In genomic region chr19:10379880-10380310, GRCh38 we compare ENCODE assay signal across 8 cellular contexts. TPM values are rescaled to one million over a fixed set of nuclear protein-coding genes. Genes with fewer than 3 reads are reported as not detected.
DNase-seq lines count a peak whose midpoint lies in the region; ATAC-seq and TF ChIP-seq lines count a peak whose summit lies in the region.

No MANE protein-coding gene starts in this region.

- H3K4me2 ChIP-seq in IMR-90 (ENCODE audit: low read depth, low read length), result peak overlapping the region; percentile 86

- H2BK15ac ChIP-seq in IMR-90 (ENCODE audit: low read depth, low read length), result no peak overlapping the region

- TF ChIP-seq CTCF in CD14-positive monocyte (IDR thresholded peaks at IDR 0.05) (no peak), IMR-90 (conservative IDR thresholded peaks at IDR 0.05; ENCODE audit: low read depth, low read length) (no peak)

- H4K91ac ChIP-seq in IMR-90 (ENCODE audit: insufficient read depth, low read depth, low read length), result peak overlapping the region; percentile 67

- H3K9me3 ChIP-seq in IMR-90 (ENCODE audit: control insufficient read depth, insufficient read depth, low read length), result no peaks in the 10 kb centered on the region

- peak overlapping the region; percentile 96 for H3K23ac ChIP-seq in IMR-90 (ENCODE audit: low read depth, low read length)

- BruUV-seq in IMR-90 (replicated peaks; lab: Mats Ljungman, UMichigan), result no TSS peak

- POLR2A ChIA-PET in IMR-90 (lab: Charles Lee; ENCODE audit: unreplicated experiment), result no interaction called here

- no peaks in the 10 kb centered on the region for H4K20me1 ChIP-seq in IMR-90 (ENCODE audit: insufficient read depth, low read length)

- peak overlapping the region; percentile 30 for H4K5ac ChIP-seq in IMR-90 (ENCODE audit: low read depth, low read length)

- intact Hi-C loops in CD14-positive monocyte (cut with micrococcal nuclease), result loop anchor here in 1 of 2 donors (2.0 to 5.0 kb wide), 2 partner anchors 33 to 109 kb away; partner anchors contain the start of gene ICAM1
- intact Hi-C loops in IMR-90 (cut with micrococcal nuclease), result no loop called here

- CTCF ChIA-PET in IMR-90 (lab: Yijun Ruan, JAX), result interaction anchor here (0.6 to 1.8 kb wide), 4 partner anchors 9 to 96 kb away, joined by 3 to 4 read pairs (median 4); no protein-coding TSS in a partner anchor

- H3K56ac ChIP-seq in IMR-90 (ENCODE audit: extremely low read depth, insufficient read depth, low read length), result peak overlapping the region; percentile 72

- H2BK120ac ChIP-seq in IMR-90 (ENCODE audit: low read depth, low read length), result no peak overlapping the region; the same call in 1 of the 2 replicates

- dilution Hi-C loops in IMR-90 (cut with HindIII; ENCODE audit: low sequenced_read_pairs, unreplicated experiment), result no loop called here

- H3K4me3 ChIP-seq in IMR-90 (ENCODE audit: insufficient read depth, low read depth, low read length), result peak overlapping the region; percentile 65

- H2BK20ac ChIP-seq in IMR-90 (ENCODE audit: low read depth, low read length), result no peak overlapping the region; the same call in 1 of the 2 replicates

- WGBS in IMR-90 (ENCODE audit: extremely low coverage in 2 of 2, insufficient read length in 1 of 2), 2 experiments, result no CpG with 5 or more reads among the region's 9 CpGs

- peak overlapping the region; percentile 63 for H3K27ac ChIP-seq in IMR-90 (ENCODE audit: insufficient read depth, low read length)

- H3K4ac ChIP-seq in IMR-90 (ENCODE audit: low read depth, low read length), result peak overlapping the region; percentile 83

- no peaks in the 10 kb centered on the region for H3K9me1 ChIP-seq in IMR-90 (ENCODE audit: insufficient read depth, low read length)

- peaks cover 45% of the 10 kb centered on the region for H3K4me1 Mint-ChIP-seq in CD14-positive monocyte
- H3K4me1 Mint-ChIP-seq in central memory CD8-positive, alpha-beta T cell, result peaks cover 20% of the 10 kb centered on the region

- H3K27me3 Mint-ChIP-seq in CD14-positive monocyte (ENCODE audit: low read depth in 3 of 3), result peaks cover 0 to 2% (median 2%) of the 10 kb centered on the region in 3 donors
- H3K27me3 Mint-ChIP-seq in central memory CD8-positive, alpha-beta T cell, result no peaks in the 10 kb centered on the region

- peaks cover 2% of the 10 kb centered on the region for H3K4me1 ChIP-seq in IMR-90 (ENCODE audit: control insufficient read depth, insufficient read depth, low read length)

- peak overlapping the region; percentile 95 to 100 (median 98) for H3K27ac Mint-ChIP-seq in CD14-positive monocyte
- peak overlapping the region; percentile 88 for H3K27ac Mint-ChIP-seq in central memory CD8-positive, alpha-beta T cell (ENCODE audit: low read depth)

- H3K4me3 Mint-ChIP-seq in CD14-positive monocyte, result peak overlapping the region; percentile 93 to 95
- H3K4me3 Mint-ChIP-seq in central memory CD8-positive, alpha-beta T cell, result peak overlapping the region; percentile 87

- TF ChIP-seq RAD21 in IMR-90 (IDR thresholded peaks at IDR 0.05; ENCODE audit: low read length), result no peak

- H4K8ac ChIP-seq in IMR-90 (ENCODE audit: low read depth in 2 of 2, low read length in 2 of 2), result peak overlapping the region; percentile 56 to 95

- no peak for TF ChIP-seq POLR2A in IMR-90 (IDR thresholded peaks at IDR 0.05; ENCODE audit: low read depth, low read length)

- H2AK5ac ChIP-seq in IMR-90 (ENCODE audit: low read depth, low read length), result peak overlapping the region; percentile 67

- no peak overlapping the region; the same call in 1 of the 2 replicates for H3K18ac ChIP-seq in IMR-90 (ENCODE audit: low read depth, low read length)

- H3K9me3 Mint-ChIP-seq in CD14-positive monocyte, result no peaks in the 10 kb centered on the region
- no peaks in the 10 kb centered on the region for H3K9me3 Mint-ChIP-seq in central memory CD8-positive, alpha-beta T cell

- peak; percentile 1; the same call in 1 of the 2 replicates for ATAC-seq in IMR-90 (ENCODE audit: low read depth)
- ATAC-seq in central memory CD8-positive, alpha-beta T cell (replicated peaks; ENCODE audit: extremely low read depth, poor library complexity, severe bottlenecking), result peak; percentile 7
- no peak for ATAC-seq in HG03175 (IDR thresholded peaks at IDR 0.05; ENCODE audit: unreplicated experiment)
- no peak for ATAC-seq in GM18867 (IDR thresholded peaks at IDR 0.05; ENCODE audit: unreplicated experiment)
- no peak for ATAC-seq in HG02852 (IDR thresholded peaks at IDR 0.05; ENCODE audit: unreplicated experiment)

- H3K27me3 ChIP-seq in IMR-90 (ENCODE audit: control insufficient read depth, insufficient read depth, low read length), result no peaks in the 10 kb centered on the region

- peak overlapping the region; percentile 52 for H2BK5ac ChIP-seq in IMR-90 (ENCODE audit: low read depth, low read length, poor library complexity, severe bottlenecking)

- peak overlapping the region; percentile 93 for H3K14ac ChIP-seq in IMR-90 (replicated peaks; ENCODE audit: low read depth, low read length)

- H3K36me3 Mint-ChIP-seq in CD14-positive monocyte, result peaks cover 16 to 35% of the 10 kb centered on the region in 2 donors
- peaks cover 34% of the 10 kb centered on the region for H3K36me3 Mint-ChIP-seq in central memory CD8-positive, alpha-beta T cell (ENCODE audit: insufficient read depth)

- peaks cover 13% of the 10 kb centered on the region for H3K36me3 ChIP-seq in IMR-90 (ENCODE audit: control insufficient read depth, insufficient read depth, low read length)

- peak overlapping the region; percentile 70 for H3K9ac ChIP-seq in IMR-90 (ENCODE audit: low read depth, low read length)

- peaks cover 9 to 25% of the 10 kb centered on the region in 2 experiments; a peak in 3 of 4 replicates for H3K79me1 ChIP-seq in IMR-90 (ENCODE audit: low read depth in 1 of 2, low read length in 2 of 2)

- H2AK9ac ChIP-seq in IMR-90 (replicated peaks; ENCODE audit: low read depth, low read length, poor library complexity), result peak overlapping the region; percentile 98

- in situ Hi-C loops in IMR-90 (cut with MboI; ENCODE audit: low sequenced_read_pairs), result loop anchor here (10.0 kb wide), 1 partner anchor 455 kb away; no protein-coding TSS in a partner anchor

- no peak for DNase-seq in CD14-positive monocyte (ENCODE audit: low spot score)
- no peak for DNase-seq in IMR-90
- DNase-seq in central memory CD8-positive, alpha-beta T cell (ENCODE audit: low spot score in 2 of 2), result no peak
- DNase-seq in myocyte (ENCODE audit: low read depth), result peak; percentile 8
- DNase-seq in medulla oblongata (ENCODE audit: extremely low spot score), result no peak

- H2AFZ ChIP-seq in IMR-90 (replicated peaks; ENCODE audit: low read length, poor library complexity), result peak overlapping the region; percentile 97

TF ChIP-seq in IMR-90, 13 proteins besides CTCF, POLR2A, EP300 and RAD21:
- TF ChIP-seq, protein P1, sequence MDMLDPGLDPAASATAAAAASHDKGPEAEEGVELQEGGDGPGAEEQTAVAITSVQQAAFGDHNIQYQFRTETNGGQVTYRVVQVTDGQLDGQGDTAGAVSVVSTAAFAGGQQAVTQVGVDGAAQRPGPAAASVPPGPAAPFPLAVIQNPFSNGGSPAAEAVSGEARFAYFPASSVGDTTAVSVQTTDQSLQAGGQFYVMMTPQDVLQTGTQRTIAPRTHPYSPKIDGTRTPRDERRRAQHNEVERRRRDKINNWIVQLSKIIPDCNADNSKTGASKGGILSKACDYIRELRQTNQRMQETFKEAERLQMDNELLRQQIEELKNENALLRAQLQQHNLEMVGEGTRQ (IDR thresholded peaks at IDR 0.05; ENCODE audit: low read depth, low read length), result no peak
- no peak for TF ChIP-seq BHLHE40 (IDR thresholded peaks at IDR 0.05; ENCODE audit: low read depth, low read length)
- TF ChIP-seq, protein P2, sequence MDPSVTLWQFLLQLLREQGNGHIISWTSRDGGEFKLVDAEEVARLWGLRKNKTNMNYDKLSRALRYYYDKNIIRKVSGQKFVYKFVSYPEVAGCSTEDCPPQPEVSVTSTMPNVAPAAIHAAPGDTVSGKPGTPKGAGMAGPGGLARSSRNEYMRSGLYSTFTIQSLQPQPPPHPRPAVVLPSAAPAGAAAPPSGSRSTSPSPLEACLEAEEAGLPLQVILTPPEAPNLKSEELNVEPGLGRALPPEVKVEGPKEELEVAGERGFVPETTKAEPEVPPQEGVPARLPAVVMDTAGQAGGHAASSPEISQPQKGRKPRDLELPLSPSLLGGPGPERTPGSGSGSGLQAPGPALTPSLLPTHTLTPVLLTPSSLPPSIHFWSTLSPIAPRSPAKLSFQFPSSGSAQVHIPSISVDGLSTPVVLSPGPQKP (IDR thresholded peaks at IDR 0.05; ENCODE audit: borderline replicate concordance, low read depth, low read length), result no peak
TF ChIP-seq in IMR-90: peak in this region for 0.

RNA-seq across cellular contexts. Expression of gene TYK2, which starts 0.5 kb away (rescaled TPM):
- polyA plus RNA-seq in CD14-positive monocyte, result 100 to 1,000 TPM in 1 of 2 donors, 10 to 100 TPM in 1; 82.9 to 113 TPM
- total RNA-seq in IMR-90 (2012; rRNA removed), result 35.6 and 40.9 TPM in 2 replicates
- polyA plus RNA-seq in IMR-90 (2012; rRNA removed), result 97.9 and 100 TPM in 2 replicates
- 34.4 and 52.8 TPM in 2 replicates for polyA plus RNA-seq in IMR-90 (2012; cell fraction: cytosol; rRNA removed)
- 392 and 648 TPM in 2 replicates for polyA plus RNA-seq in IMR-90 (2012; cell fraction: nucleus; rRNA removed; ENCODE audit: low replicate concordance)
- total RNA-seq in myocyte, result 61.6 and 67.2 TPM in 2 replicates
- polyA plus RNA-seq in myocyte (2012), result 93.1 TPM

RNA-seq across cellular contexts. Expression of gene CDC37, which starts 23.4 kb away (rescaled TPM):
- polyA plus RNA-seq in CD14-positive monocyte (10 to 100 TPM; 49.3 to 54.9 TPM), IMR-90 (2012; rRNA removed) (629 and 650 TPM in 2 replicates)
- total RNA-seq in IMR-90 (2012; rRNA removed) (209 and 248 TPM in 2 replicates), myocyte (200 and 201 TPM in 2 replicates)
- polyA plus RNA-seq in IMR-90 (2012; cell fraction: cytosol; rRNA removed), result 391 and 499 TPM in 2 replicates
- polyA plus RNA-seq in IMR-90 (2012; cell fraction: nucleus; rRNA removed; ENCODE audit: low replicate concordance), result 1,716 and 1,854 TPM in 2 replicates
- 230 TPM for polyA plus RNA-seq in myocyte (2012)

RNA-seq across cellular contexts. Expression of gene PDE4A, which starts 40.4 kb away (rescaled TPM):
- polyA plus RNA-seq in CD14-positive monocyte (1 to 10 TPM; 4.7 to 5.8 TPM), IMR-90 (2012; rRNA removed) (5.9 and 7.0 TPM in 2 replicates)
- total RNA-seq in IMR-90 (2012; rRNA removed) (1.7 and 1.8 TPM in 2 replicates), myocyte (1.1 and 1.2 TPM in 2 replicates)
- polyA plus RNA-seq in IMR-90 (2012; cell fraction: cytosol; rRNA removed), result 4.6 and 8.3 TPM in 2 replicates
- polyA plus RNA-seq in IMR-90 (2012; cell fraction: nucleus; rRNA removed; ENCODE audit: low replicate concordance), result 9.1 and 15.3 TPM in 2 replicates
- 4.7 TPM for polyA plus RNA-seq in myocyte (2012)

RNA-seq across cellular contexts. Expression of gene ICAM3, which starts 40.5 kb away (rescaled TPM):
- 100 to 1,000 TPM; 189 to 234 TPM for polyA plus RNA-seq in CD14-positive monocyte
- total RNA-seq in IMR-90 (2012; rRNA removed), result 6.6 and 7.8 TPM in 2 replicates
- 11.7 and 14.8 TPM in 2 replicates for polyA plus RNA-seq in IMR-90 (2012; rRNA removed)
- 6.8 and 11.5 TPM in 2 replicates for polyA plus RNA-seq in IMR-90 (2012; cell fraction: cytosol; rRNA removed)
- polyA plus RNA-seq in IMR-90 (2012; cell fraction: nucleus; rRNA removed; ENCODE audit: low replicate concordance), result 3.6 and 4.6 TPM in 2 replicates
- total RNA-seq in myocyte, result 4.2 and 5.3 TPM in 2 replicates
- polyA plus RNA-seq in myocyte (2012), result 16.6 TPM

RNA-seq across cellular contexts. Expression of gene RAVER1, which starts 46.6 kb away (rescaled TPM):
- polyA plus RNA-seq in CD14-positive monocyte (1 to 10 TPM; 6.0 to 9.0 TPM), IMR-90 (2012; rRNA removed) (15.1 and 18.1 TPM in 2 replicates)
- total RNA-seq in IMR-90 (2012; rRNA removed) (2.5 and 2.7 TPM in 2 replicates), myocyte (11.9 and 12.5 TPM in 2 replicates)
- polyA plus RNA-seq in IMR-90 (2012; cell fraction: cytosol; rRNA removed), result 18.7 and 23.0 TPM in 2 replicates
- 17.6 and 56.5 TPM in 2 replicates for polyA plus RNA-seq in IMR-90 (2012; cell fraction: nucleus; rRNA removed; ENCODE audit: low replicate concordance)
- polyA plus RNA-seq in myocyte (2012), result 13.7 TPM

Comparison
In these comparisons a context has a peak if more than half of its experiments do, and no peak if none do; other contexts are left out.
1. ATAC-seq: peak in IMR-90 (single experiment) and central memory CD8-positive, alpha-beta T cell (single experiment); none in HG03175 (single experiment), GM18867 (single experiment) and HG02852 (single experiment).